11 cellular contexts compared by ENCODE assay signal in genomic region chr14:57833304-57833703, GRCh38.
A peak's percentile ranks its signal among the peaks of the same experiment; 100 is the strongest.
DNase-seq lines count a peak whose midpoint lies in the region; ATAC-seq and TF ChIP-seq lines count a peak whose summit lies in the region.
"Had no signal": no experiment of that assay in that cellular context is flagged by ENCODE, and none has a peak within 500 bp of the region (broad histone marks: within the 10 kb centered on the region; RNA-seq: fewer than 3 reads in every experiment).

No MANE protein-coding gene starts in this region.

- ATAC-seq in HG03460 (IDR thresholded peaks at IDR 0.05; ENCODE audit: unreplicated experiment) (no peak), HG02970 (IDR thresholded peaks at IDR 0.05; ENCODE audit: low FRiP score, unreplicated experiment) (no peak)

- peak overlapping the region; percentile 76 for H3K27ac ChIP-seq in ACC112 (ENCODE audit: low read depth, low read length)
- H3K27ac ChIP-seq: coronary artery had no signal

- peaks cover 34% of the 10 kb centered on the region for H3K4me1 ChIP-seq in ACC112 (ENCODE audit: control insufficient read depth, insufficient read depth, low read length, unreplicated experiment)

- no peaks in the 10 kb centered on the region for H3K36me3 ChIP-seq in ACC112 (ENCODE audit: insufficient read depth, low read length)

- no peaks in the 10 kb centered on the region for H3K27me3 ChIP-seq in ACC112 (ENCODE audit: insufficient read depth, low read length)

- DNase-seq in HFF-Myc (ENCODE audit: extremely low read depth, low read depth) (peak; percentile 75), astrocyte of the spinal cord (ENCODE audit: low read depth, low spot score) (peak; percentile 97), kidney tubule cell (ENCODE audit: low spot score) (peak; percentile 98), NAMALWA (ENCODE audit: low spot score) (no peak), COR-L47 (lab: John Stamatoyannopoulos, UW) (no peak)
- DNase-seq: activated CD4-positive, alpha-beta T cell treated with anti-CD3 and anti-CD28 coated beads, Interleukin-2, amount 50 U/mL, for 4 hours; stimulated activated CD4-positive, alpha-beta T cell treated with anti-CD3 and anti-CD28 coated beads, Interleukin-4, amount 100 ng/mL, for 24 hours had no signal

- TF ChIP-seq CTCF in HFF-Myc (IDR thresholded peaks at IDR 0.05; ENCODE audit: low read depth, low read length, missing control alignments) (no peak), astrocyte of the spinal cord (IDR thresholded peaks at IDR 0.05; ENCODE audit: low read depth, low read length) (no peak)

- no peaks in the 10 kb centered on the region for H3K79me2 ChIP-seq in ACC112 (ENCODE audit: control insufficient read depth, insufficient read depth, low read length, unreplicated experiment)

- peak overlapping the region; percentile 58 for H3K4me3 ChIP-seq in ACC112 (ENCODE audit: low read depth, low read length)
- no peak overlapping the region for H3K4me3 ChIP-seq in HFF-Myc (replicated peaks; ENCODE audit: low read depth, low read length)
- H3K4me3 ChIP-seq in astrocyte of the spinal cord (ENCODE audit: low read depth, low read length): no peak overlapping the region
- H3K4me3 ChIP-seq: coronary artery had no signal

- no peak overlapping the region for H2AFZ ChIP-seq in ACC112 (ENCODE audit: low read length, unreplicated experiment)

- in situ Hi-C loops in astrocyte of the spinal cord (cut with HindIII; ENCODE audit: low sequenced_read_pairs): no loop called here

Comparison
In these comparisons a context has a peak if more than half of its experiments do, and no peak if none do; other contexts are left out.
1. DNase-seq: peak in HFF-Myc (single experiment), astrocyte of the spinal cord (single experiment) and kidney tubule cell (single experiment); none in NAMALWA (single experiment) and COR-L47 (single experiment).